ENCODE assay signal across 1 cellular context in the genomic region with DNA sequence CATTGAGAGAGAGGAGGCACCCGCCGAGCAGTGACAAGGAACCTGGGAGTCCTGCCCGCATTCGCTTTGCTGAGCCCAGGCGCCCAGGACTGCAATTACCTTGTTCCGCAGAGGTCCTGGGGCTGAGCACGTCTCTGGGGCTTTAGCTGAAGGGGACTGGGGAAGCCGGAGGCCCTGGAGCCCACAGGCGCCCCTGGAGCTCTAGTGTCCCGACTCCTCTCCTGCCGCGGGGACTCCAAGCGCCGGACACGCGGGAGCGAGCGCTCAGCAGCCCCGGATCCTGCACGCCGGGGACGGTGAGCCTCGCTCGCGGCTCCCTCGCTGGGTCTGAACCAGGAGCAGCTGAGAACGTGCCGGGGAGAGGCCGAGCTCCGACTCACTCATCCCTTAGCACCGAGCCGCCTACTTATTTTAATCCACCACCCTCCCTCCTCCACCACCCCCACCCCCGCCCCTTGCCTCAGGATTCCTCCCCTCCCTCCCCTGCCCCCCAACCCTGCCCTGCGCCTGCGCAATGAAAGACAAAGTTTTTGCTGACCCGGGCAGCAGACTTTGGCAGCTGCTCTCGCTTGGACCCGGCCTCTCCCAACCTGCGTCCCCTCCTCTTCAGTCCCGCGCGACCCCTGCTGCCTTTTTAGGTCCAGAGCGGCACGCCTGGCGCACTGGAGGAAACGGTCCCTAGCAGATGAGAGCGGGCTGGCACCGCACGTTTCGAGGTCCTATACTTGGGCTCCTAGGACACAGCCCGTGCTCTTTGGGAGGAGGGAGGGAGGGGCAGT.
TF ChIP-seq lines count a peak whose summit lies in the region.

A gene (minus strand): TSS at position 382 of the 779 bp plus-strand sequence. CDS start 4,818 bp downstream, outside the sequence.

TF ChIP-seq in HepG2, 621 proteins besides CTCF, POLR2A, EP300 and RAD21 (continued from another document and continues in another):
- TF ChIP-seq, protein P1, sequence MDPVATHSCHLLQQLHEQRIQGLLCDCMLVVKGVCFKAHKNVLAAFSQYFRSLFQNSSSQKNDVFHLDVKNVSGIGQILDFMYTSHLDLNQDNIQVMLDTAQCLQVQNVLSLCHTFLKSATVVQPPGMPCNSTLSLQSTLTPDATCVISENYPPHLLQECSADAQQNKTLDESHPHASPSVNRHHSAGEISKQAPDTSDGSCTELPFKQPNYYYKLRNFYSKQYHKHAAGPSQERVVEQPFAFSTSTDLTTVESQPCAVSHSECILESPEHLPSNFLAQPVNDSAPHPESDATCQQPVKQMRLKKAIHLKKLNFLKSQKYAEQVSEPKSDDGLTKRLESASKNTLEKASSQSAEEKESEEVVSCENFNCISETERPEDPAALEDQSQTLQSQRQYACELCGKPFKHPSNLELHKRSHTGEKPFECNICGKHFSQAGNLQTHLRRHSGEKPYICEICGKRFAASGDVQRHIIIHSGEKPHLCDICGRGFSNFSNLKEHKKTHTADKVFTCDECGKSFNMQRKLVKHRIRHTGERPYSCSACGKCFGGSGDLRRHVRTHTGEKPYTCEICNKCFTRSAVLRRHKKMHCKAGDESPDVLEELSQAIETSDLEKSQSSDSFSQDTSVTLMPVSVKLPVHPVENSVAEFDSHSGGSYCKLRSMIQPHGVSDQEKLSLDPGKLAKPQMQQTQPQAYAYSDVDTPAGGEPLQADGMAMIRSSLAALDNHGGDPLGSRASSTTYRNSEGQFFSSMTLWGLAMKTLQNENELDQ (CRISPR knock-in tag; IDR thresholded peaks at IDR 0.05; ENCODE audit: borderline replicate concordance): no peak
- TF ChIP-seq YY1 (IDR thresholded peaks at IDR 0.05; ENCODE audit: insufficient read depth, insufficient replicate concordance, low read depth, low read length): no peak
- no peak for TF ChIP-seq RFXAP (CRISPR knock-in tag; IDR thresholded peaks at IDR 0.05; ENCODE audit: borderline replicate concordance)
- TF ChIP-seq PAWR (CRISPR knock-in tag; IDR thresholded peaks at IDR 0.05; ENCODE audit: borderline replicate concordance): no peak; the same call in 1 of the 2 replicates
- no peak for TF ChIP-seq NCOA5 (CRISPR knock-in tag; IDR thresholded peaks at IDR 0.05)
- no peak for TF ChIP-seq HMGA1 (CRISPR knock-in tag; conservative IDR thresholded peaks at IDR 0.05)
- TF ChIP-seq, protein P2, sequence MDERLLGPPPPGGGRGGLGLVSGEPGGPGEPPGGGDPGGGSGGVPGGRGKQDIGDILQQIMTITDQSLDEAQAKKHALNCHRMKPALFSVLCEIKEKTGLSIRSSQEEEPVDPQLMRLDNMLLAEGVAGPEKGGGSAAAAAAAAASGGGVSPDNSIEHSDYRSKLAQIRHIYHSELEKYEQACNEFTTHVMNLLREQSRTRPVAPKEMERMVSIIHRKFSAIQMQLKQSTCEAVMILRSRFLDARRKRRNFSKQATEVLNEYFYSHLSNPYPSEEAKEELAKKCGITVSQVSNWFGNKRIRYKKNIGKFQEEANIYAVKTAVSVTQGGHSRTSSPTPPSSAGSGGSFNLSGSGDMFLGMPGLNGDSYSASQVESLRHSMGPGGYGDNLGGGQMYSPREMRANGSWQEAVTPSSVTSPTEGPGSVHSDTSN (CRISPR knock-in tag; IDR thresholded peaks at IDR 0.05): no peak
- no peak for TF ChIP-seq SIN3A (IDR thresholded peaks at IDR 0.05; ENCODE audit: borderline replicate concordance, low read depth, low read length)
- 0 out of 2 replicates have a peak, but pooled peaks have one; percentile 20 for TF ChIP-seq ZNF792 (CRISPR knock-in tag; IDR thresholded peaks at IDR 0.05)
- TF ChIP-seq LCORL (IDR thresholded peaks at IDR 0.05): no peak
- no peak for TF ChIP-seq LCORL (CRISPR knock-in tag; IDR thresholded peaks at IDR 0.05)
- TF ChIP-seq ZBTB7A (CRISPR knock-in tag; IDR thresholded peaks at IDR 0.05): 0 out of 2 replicates have a peak, but pooled peaks have one; percentile 69
- no peak for TF ChIP-seq AGO1 (IDR thresholded peaks at IDR 0.05; ENCODE audit: low read depth, low read length, poor library complexity, severe bottlenecking)
- 0 out of 2 replicates have a peak, but pooled peaks have one; percentile 39 for TF ChIP-seq GZF1 (CRISPR knock-in tag; IDR thresholded peaks at IDR 0.05)
- TF ChIP-seq, protein P3, sequence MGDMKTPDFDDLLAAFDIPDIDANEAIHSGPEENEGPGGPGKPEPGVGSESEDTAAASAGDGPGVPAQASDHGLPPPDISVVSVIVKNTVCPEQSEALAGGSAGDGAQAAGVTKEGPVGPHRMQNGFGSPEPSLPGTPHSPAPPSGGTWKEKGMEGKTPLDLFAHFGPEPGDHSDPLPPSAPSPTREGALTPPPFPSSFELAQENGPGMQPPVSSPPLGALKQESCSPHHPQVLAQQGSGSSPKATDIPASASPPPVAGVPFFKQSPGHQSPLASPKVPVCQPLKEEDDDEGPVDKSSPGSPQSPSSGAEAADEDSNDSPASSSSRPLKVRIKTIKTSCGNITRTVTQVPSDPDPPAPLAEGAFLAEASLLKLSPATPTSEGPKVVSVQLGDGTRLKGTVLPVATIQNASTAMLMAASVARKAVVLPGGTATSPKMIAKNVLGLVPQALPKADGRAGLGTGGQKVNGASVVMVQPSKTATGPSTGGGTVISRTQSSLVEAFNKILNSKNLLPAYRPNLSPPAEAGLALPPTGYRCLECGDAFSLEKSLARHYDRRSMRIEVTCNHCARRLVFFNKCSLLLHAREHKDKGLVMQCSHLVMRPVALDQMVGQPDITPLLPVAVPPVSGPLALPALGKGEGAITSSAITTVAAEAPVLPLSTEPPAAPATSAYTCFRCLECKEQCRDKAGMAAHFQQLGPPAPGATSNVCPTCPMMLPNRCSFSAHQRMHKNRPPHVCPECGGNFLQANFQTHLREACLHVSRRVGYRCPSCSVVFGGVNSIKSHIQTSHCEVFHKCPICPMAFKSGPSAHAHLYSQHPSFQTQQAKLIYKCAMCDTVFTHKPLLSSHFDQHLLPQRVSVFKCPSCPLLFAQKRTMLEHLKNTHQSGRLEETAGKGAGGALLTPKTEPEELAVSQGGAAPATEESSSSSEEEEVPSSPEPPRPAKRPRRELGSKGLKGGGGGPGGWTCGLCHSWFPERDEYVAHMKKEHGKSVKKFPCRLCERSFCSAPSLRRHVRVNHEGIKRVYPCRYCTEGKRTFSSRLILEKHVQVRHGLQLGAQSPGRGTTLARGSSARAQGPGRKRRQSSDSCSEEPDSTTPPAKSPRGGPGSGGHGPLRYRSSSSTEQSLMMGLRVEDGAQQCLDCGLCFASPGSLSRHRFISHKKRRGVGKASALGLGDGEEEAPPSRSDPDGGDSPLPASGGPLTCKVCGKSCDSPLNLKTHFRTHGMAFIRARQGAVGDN (CRISPR knock-in tag; IDR thresholded peaks at IDR 0.05): peak; percentile 78
- no peak for TF ChIP-seq PAF1 (CRISPR knock-in tag; IDR thresholded peaks at IDR 0.05)
- no peak for TF ChIP-seq PLRG1 (conservative IDR thresholded peaks at IDR 0.05)
- TF ChIP-seq, protein P4, sequence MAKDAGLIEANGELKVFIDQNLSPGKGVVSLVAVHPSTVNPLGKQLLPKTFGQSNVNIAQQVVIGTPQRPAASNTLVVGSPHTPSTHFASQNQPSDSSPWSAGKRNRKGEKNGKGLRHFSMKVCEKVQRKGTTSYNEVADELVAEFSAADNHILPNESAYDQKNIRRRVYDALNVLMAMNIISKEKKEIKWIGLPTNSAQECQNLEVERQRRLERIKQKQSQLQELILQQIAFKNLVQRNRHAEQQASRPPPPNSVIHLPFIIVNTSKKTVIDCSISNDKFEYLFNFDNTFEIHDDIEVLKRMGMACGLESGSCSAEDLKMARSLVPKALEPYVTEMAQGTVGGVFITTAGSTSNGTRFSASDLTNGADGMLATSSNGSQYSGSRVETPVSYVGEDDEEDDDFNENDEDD (CRISPR knock-in tag; IDR thresholded peaks at IDR 0.05; ENCODE audit: borderline replicate concordance): no peak; the same call in 1 of the 2 replicates
- TF ChIP-seq, protein P5, sequence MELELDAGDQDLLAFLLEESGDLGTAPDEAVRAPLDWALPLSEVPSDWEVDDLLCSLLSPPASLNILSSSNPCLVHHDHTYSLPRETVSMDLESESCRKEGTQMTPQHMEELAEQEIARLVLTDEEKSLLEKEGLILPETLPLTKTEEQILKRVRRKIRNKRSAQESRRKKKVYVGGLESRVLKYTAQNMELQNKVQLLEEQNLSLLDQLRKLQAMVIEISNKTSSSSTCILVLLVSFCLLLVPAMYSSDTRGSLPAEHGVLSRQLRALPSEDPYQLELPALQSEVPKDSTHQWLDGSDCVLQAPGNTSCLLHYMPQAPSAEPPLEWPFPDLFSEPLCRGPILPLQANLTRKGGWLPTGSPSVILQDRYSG (CRISPR knock-in tag; IDR thresholded peaks at IDR 0.05): no peak
- no peak for TF ChIP-seq DPF2 (CRISPR knock-in tag; IDR thresholded peaks at IDR 0.05; ENCODE audit: borderline replicate concordance, low read depth)
- TF ChIP-seq, protein P6, sequence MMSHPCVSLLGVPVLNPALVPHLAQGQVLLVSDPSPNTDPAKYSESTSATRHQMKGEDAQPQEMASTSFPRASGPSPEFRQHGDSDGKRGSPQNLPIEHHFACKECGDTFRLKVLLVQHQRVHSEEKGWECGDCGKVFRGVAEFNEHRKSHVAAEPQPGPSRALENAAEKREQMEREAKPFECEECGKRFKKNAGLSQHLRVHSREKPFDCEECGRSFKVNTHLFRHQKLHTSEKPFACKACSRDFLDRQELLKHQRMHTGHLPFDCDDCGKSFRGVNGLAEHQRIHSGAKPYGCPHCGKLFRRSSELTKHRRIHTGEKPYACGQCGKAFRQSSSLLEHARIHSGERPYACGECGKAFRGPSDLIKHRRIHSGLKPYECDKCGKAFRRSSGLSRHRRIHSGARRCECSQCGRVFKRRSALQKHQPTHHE (CRISPR knock-in tag; IDR thresholded peaks at IDR 0.05; ENCODE audit: borderline replicate concordance): no peak
- no peak for TF ChIP-seq CBX2 (IDR thresholded peaks at IDR 0.05; ENCODE audit: low read depth, low read length)
- TF ChIP-seq CBX2 (CRISPR knock-in tag; IDR thresholded peaks at IDR 0.05; ENCODE audit: low read depth): no peak
- no peak for TF ChIP-seq SETDB1 (CRISPR knock-in tag; IDR thresholded peaks at IDR 0.05; ENCODE audit: borderline replicate concordance)
- TF ChIP-seq ZNF296 (CRISPR knock-in tag; conservative IDR thresholded peaks at IDR 0.05): no peak
- no peak for TF ChIP-seq ADNP (CRISPR knock-in tag; IDR thresholded peaks at IDR 0.05)
- no peak for TF ChIP-seq BRCA1 (CRISPR knock-in tag; IDR thresholded peaks at IDR 0.05)
- TF ChIP-seq ZBTB7B (CRISPR knock-in tag; IDR thresholded peaks at IDR 0.05): no peak
- no peak for TF ChIP-seq ZNF550 (CRISPR knock-in tag; IDR thresholded peaks at IDR 0.05; ENCODE audit: borderline replicate concordance)
- no peak for TF ChIP-seq YEATS4 (CRISPR knock-in tag; IDR thresholded peaks at IDR 0.05; ENCODE audit: borderline replicate concordance)
- 0 out of 2 replicates have a peak, but pooled peaks have one; percentile 48 for TF ChIP-seq BORCS8-MEF2B (CRISPR knock-in tag; IDR thresholded peaks at IDR 0.05)
- TF ChIP-seq, protein P7, sequence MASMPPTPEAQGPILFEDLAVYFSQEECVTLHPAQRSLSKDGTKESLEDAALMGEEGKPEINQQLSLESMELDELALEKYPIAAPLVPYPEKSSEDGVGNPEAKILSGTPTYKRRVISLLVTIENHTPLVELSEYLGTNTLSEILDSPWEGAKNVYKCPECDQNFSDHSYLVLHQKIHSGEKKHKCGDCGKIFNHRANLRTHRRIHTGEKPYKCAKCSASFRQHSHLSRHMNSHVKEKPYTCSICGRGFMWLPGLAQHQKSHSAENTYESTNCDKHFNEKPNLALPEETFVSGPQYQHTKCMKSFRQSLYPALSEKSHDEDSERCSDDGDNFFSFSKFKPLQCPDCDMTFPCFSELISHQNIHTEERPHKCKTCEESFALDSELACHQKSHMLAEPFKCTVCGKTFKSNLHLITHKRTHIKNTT (CRISPR knock-in tag; IDR thresholded peaks at IDR 0.05): no peak
- no peak; the same call in 1 of the 2 replicates for TF ChIP-seq HDAC1 (CRISPR knock-in tag; IDR thresholded peaks at IDR 0.05)
- TF ChIP-seq RAD51 (IDR thresholded peaks at IDR 0.05; ENCODE audit: borderline replicate concordance): no peak
- TF ChIP-seq HNRNPH1 (optimal IDR thresholded peaks at IDR 0.05; ENCODE audit: low read depth, low read length): no peak
- TF ChIP-seq, protein P8, sequence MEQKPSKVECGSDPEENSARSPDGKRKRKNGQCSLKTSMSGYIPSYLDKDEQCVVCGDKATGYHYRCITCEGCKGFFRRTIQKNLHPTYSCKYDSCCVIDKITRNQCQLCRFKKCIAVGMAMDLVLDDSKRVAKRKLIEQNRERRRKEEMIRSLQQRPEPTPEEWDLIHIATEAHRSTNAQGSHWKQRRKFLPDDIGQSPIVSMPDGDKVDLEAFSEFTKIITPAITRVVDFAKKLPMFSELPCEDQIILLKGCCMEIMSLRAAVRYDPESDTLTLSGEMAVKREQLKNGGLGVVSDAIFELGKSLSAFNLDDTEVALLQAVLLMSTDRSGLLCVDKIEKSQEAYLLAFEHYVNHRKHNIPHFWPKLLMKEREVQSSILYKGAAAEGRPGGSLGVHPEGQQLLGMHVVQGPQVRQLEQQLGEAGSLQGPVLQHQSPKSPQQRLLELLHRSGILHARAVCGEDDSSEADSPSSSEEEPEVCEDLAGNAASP (CRISPR knock-in tag; IDR thresholded peaks at IDR 0.05; ENCODE audit: borderline replicate concordance): no peak
- TF ChIP-seq ZFP82 (CRISPR knock-in tag; IDR thresholded peaks at IDR 0.05; ENCODE audit: borderline replicate concordance): no peak
- no peak for TF ChIP-seq CCAR2 (optimal IDR thresholded peaks at IDR 0.05; ENCODE audit: low read depth, low read length)
- TF ChIP-seq TEAD3 (CRISPR knock-in tag; optimal IDR thresholded peaks at IDR 0.05; ENCODE audit: borderline replicate concordance): no peak
- TF ChIP-seq, protein P9, sequence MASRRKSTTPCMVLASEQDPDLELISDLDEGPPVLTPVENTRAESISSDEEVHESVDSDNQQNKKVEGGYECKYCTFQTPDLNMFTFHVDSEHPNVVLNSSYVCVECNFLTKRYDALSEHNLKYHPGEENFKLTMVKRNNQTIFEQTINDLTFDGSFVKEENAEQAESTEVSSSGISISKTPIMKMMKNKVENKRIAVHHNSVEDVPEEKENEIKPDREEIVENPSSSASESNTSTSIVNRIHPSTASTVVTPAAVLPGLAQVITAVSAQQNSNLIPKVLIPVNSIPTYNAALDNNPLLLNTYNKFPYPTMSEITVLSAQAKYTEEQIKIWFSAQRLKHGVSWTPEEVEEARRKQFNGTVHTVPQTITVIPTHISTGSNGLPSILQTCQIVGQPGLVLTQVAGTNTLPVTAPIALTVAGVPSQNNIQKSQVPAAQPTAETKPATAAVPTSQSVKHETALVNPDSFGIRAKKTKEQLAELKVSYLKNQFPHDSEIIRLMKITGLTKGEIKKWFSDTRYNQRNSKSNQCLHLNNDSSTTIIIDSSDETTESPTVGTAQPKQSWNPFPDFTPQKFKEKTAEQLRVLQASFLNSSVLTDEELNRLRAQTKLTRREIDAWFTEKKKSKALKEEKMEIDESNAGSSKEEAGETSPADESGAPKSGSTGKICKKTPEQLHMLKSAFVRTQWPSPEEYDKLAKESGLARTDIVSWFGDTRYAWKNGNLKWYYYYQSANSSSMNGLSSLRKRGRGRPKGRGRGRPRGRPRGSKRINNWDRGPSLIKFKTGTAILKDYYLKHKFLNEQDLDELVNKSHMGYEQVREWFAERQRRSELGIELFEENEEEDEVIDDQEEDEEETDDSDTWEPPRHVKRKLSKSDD (CRISPR knock-in tag; IDR thresholded peaks at IDR 0.05; ENCODE audit: low read depth): no peak
